8 cellular contexts compared by ENCODE assay signal in genomic region chr2:168194784-168195522, GRCh38. TPM values are rescaled to one million over a fixed set of nuclear protein-coding genes. Genes with fewer than 3 reads are reported as not detected.
DNase-seq lines count a peak whose midpoint lies in the region; ATAC-seq and TF ChIP-seq lines count a peak whose summit lies in the region.

No MANE protein-coding gene starts in this region.

- intact Hi-C loops in posterior vena cava (cut with DNase I): no loop called here

- H3K4me3 ChIP-seq in foreskin fibroblast (ENCODE audit: low read depth in 1 of 2, low read length in 2 of 2): no peak overlapping the region

- in situ Hi-C loops in KBM-7 (cut with MboI; ENCODE audit: low pct_unique_long_range_greater_than_20kb, low sequenced_read_pairs): no loop called here

- ATAC-seq in GM18508 (IDR thresholded peaks at IDR 0.05; ENCODE audit: insufficient read depth, unreplicated experiment): peak; percentile 90
- ATAC-seq in GM21717 (IDR thresholded peaks at IDR 0.05; ENCODE audit: unreplicated experiment): peak; percentile 95

- peak; percentile 42 for DNase-seq in KBM-7
- DNase-seq in foreskin fibroblast: peak; percentile 61 to 82
- no peak for DNase-seq in ecto neural progenitor cell (ENCODE audit: low spot score)
- DNase-seq in mesenteric fat pad (ENCODE audit: low spot score): no peak
- no peak for DNase-seq in NCI-H128 (lab: John Stamatoyannopoulos, UW; ENCODE audit: unreplicated experiment)
- DNase-seq in posterior vena cava (ENCODE audit: low spot score): no peak

- no peak for TF ChIP-seq CTCF in foreskin fibroblast (IDR thresholded peaks at IDR 0.05; ENCODE audit: low read depth, low read length)

RNA-seq across cellular contexts. Expression of gene STK39, which starts 52.4 kb away (rescaled TPM):
- total RNA-seq in mesenteric fat pad (40.5 TPM), posterior vena cava (10 to 100 TPM; 16.3 to 20.2 TPM)

Comparison
In these comparisons a context has a peak if more than half of its experiments do, and no peak if none do; other contexts are left out.
1. DNase-seq: peak in KBM-7 (single experiment) and foreskin fibroblast (2 of 2); none in ecto neural progenitor cell (single experiment), mesenteric fat pad (single experiment), NCI-H128 (single experiment) and posterior vena cava (single experiment).